8 cellular contexts compared by ENCODE assay signal in the genomic region with DNA sequence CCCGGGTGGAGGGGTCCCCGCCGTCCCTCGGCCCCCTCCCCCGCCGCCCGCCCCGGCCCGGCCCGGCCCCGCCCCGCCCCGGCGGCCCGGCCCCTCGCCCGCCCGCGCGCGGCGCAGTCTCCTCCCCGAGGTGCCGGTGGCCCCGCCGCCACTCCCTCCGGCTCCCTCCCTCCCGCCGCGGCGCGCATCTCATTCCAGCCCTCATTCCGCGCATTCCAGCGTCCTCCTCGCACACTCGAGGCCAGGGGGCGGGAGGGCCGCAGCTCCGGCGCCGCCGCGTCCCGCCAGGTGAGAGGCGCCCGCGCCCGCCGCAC. TPM values are rescaled to one million over a fixed set of nuclear protein-coding genes. Genes with fewer than 3 reads are reported as not detected.
DNase-seq lines count a peak whose midpoint lies in the region; ATAC-seq and TF ChIP-seq lines count a peak whose summit lies in the region.

A gene (plus strand): TSS at position 204 of the 314 bp plus-strand sequence.

- TF ChIP-seq CTCF in SU-DHL-6 (IDR thresholded peaks at IDR 0.05; ENCODE audit: insufficient read depth, low read length, poor library complexity, severe bottlenecking) (no peak), endothelial cell (IDR thresholded peaks at IDR 0.05; ENCODE audit: unreplicated experiment) (no peak), mesothelial cell of epicardium (IDR thresholded peaks at IDR 0.05; ENCODE audit: unreplicated experiment) (no peak), uterus (IDR thresholded peaks at IDR 0.05) (no peak)

- H3K9me3 ChIP-seq in SU-DHL-6 (ENCODE audit: insufficient read depth, low read length), result no peaks in the 10 kb centered on the region
- H3K9me3 ChIP-seq in uterus, result no peaks in the 10 kb centered on the region

- DNase-seq in Caki2 (ENCODE audit: low read depth), result peak; percentile 81
- peak; percentile 74 for DNase-seq in HPDE6-E6E7 (ENCODE audit: extremely low spot score)
- DNase-seq in endothelial cell (ENCODE audit: low spot score), result peak; percentile 84
- DNase-seq in mesothelial cell of epicardium (ENCODE audit: low spot score in 2 of 2, unreplicated experiment in 2 of 2), result peak; percentile 85 to 90
- peak; percentile 50 to 69 for DNase-seq in uterus
- DNase-seq in stimulated activated naive CD4-positive, alpha-beta T cell treated with Interleukin-2 at 50 U/mL for 16 hours (lab: John Stamatoyannopoulos, UW), result no peak

- H4K20me1 ChIP-seq in SU-DHL-6 (ENCODE audit: low read depth, low read length), result peaks cover 4% of the 10 kb centered on the region; the same call in 1 of the 2 replicates

- TF ChIP-seq POLR2A in uterus (IDR thresholded peaks at IDR 0.05), result no peak

- H3K4me3 Mint-ChIP-seq in endothelial cell (ENCODE audit: unreplicated experiment), result peak within 1 kb of the TSS; percentile 97
- H3K4me3 Mint-ChIP-seq in mesothelial cell of epicardium, result peak within 1 kb of the TSS; percentile 80

- intact Hi-C loops in uterus (cut with DNase I; ENCODE audit: low total_unique reads), result no loop called here

- H3K9me3 Mint-ChIP-seq in endothelial cell (ENCODE audit: unreplicated experiment) (no peaks in the 10 kb centered on the region), mesothelial cell of epicardium (no peaks in the 10 kb centered on the region)

- peak within 1 kb of the TSS; percentile 73 for H3K9ac ChIP-seq in SU-DHL-6 (ENCODE audit: low read length)

- H3K36me3 ChIP-seq in SU-DHL-6 (ENCODE audit: low read length), result no peaks in the 10 kb centered on the region
- H3K36me3 ChIP-seq in uterus, result no peaks in the 10 kb centered on the region

- peaks cover 10% of the 10 kb centered on the region for H3K36me3 Mint-ChIP-seq in endothelial cell (ENCODE audit: low read depth, unreplicated experiment)
- peaks cover 4% of the 10 kb centered on the region for H3K36me3 Mint-ChIP-seq in mesothelial cell of epicardium

- peaks cover 15% of the 10 kb centered on the region for H3K27me3 Mint-ChIP-seq in endothelial cell (ENCODE audit: unreplicated experiment)
- H3K27me3 Mint-ChIP-seq in mesothelial cell of epicardium (ENCODE audit: low read depth), result peaks cover 24% of the 10 kb centered on the region

- H3K4me1 Mint-ChIP-seq in endothelial cell (ENCODE audit: unreplicated experiment), result peaks cover 55% of the 10 kb centered on the region
- peaks cover 42% of the 10 kb centered on the region for H3K4me1 Mint-ChIP-seq in mesothelial cell of epicardium

- no peaks in the 10 kb centered on the region for H3K9me2 ChIP-seq in SU-DHL-6 (replicated peaks; ENCODE audit: insufficient read depth, low read length)

- H3K27ac Mint-ChIP-seq in endothelial cell (ENCODE audit: unreplicated experiment), result peak within 1 kb of the TSS; percentile 94
- peak within 1 kb of the TSS; percentile 98 for H3K27ac Mint-ChIP-seq in mesothelial cell of epicardium

- H2AFZ ChIP-seq in SU-DHL-6 (ENCODE audit: low read depth, low read length, severe bottlenecking), result peak within 1 kb of the TSS; percentile 84

- H3K4me1 ChIP-seq in uterus, result no peaks in the 10 kb centered on the region

- H3F3A ChIP-seq in SU-DHL-6 (ENCODE audit: insufficient read depth), result no peaks in the 10 kb centered on the region

- H3K4me2 ChIP-seq in SU-DHL-6 (ENCODE audit: low read depth, low read length, poor library complexity, severe bottlenecking), result peak within 1 kb of the TSS; percentile 66

- H3K4me3 ChIP-seq in SU-DHL-6 (ENCODE audit: insufficient read depth, low read length, poor library complexity, severe bottlenecking) (peak within 1 kb of the TSS; percentile 73), uterus (peak within 1 kb of the TSS; percentile 66 to 75)

- ATAC-seq in HG02798 (IDR thresholded peaks at IDR 0.05; ENCODE audit: poor library complexity, unreplicated experiment), result no peak

- in situ Hi-C loops in Caki2 (cut with HindIII; ENCODE audit: low pct_unique_long_range_greater_than_20kb, low sequenced_read_pairs), result no loop called here

- H3K27ac ChIP-seq in SU-DHL-6 (ENCODE audit: low read depth, low read length) (no peak within 1 kb of the TSS; the same call in 1 of the 2 replicates), uterus (peak within 1 kb of the TSS; percentile 82 to 87)

- peaks cover 20% of the 10 kb centered on the region for H3K79me2 ChIP-seq in SU-DHL-6 (ENCODE audit: insufficient read depth, low read length)

- no peaks in the 10 kb centered on the region; the same call in 1 of the 2 replicates for H3K27me3 ChIP-seq in SU-DHL-6 (ENCODE audit: low read length)
- no peaks in the 10 kb centered on the region for H3K27me3 ChIP-seq in uterus

RNA-seq across cellular contexts. Expression of the gene that starts here (rescaled TPM):
- total RNA-seq in Caki2 (2014; rRNA removed; shearing (Covaris generic); ENCODE audit: low replicate concordance), result 17.2 and 32.7 TPM in 2 replicates
- total RNA-seq in endothelial cell (ENCODE audit: unreplicated experiment), result 120 TPM
- total RNA-seq in mesothelial cell of epicardium, result 32.0 to 39.0 TPM (median 32.3 TPM) in 3 replicates
- total RNA-seq in uterus, result 10 to 100 TPM in 2 of 4 donors, 1 to 10 TPM in 2; 1.3 to 33.8 (median 14.9) TPM
